11 cellular contexts compared by ENCODE assay signal in the genomic region with DNA sequence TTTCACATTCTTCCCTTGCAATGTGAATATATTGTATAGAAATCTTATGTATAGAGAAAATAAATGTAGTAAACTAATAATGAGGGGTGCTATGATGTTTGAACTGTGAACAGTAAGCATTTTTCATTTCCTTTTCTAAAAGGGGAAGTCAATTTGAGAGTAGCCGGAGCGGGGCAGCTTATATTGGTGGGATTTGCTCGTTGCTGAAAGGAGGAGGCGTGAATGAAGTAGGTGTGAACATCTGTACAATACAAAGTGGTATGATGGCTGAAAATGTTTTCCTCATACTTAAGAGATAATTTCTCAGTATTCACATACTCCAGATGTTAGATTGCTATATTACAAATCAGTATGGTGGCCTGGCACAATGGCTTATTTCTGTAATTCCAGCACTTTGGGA.
DNase-seq lines count a peak whose midpoint lies in the region; ATAC-seq, FAIRE-seq and TF ChIP-seq lines count a peak whose summit lies in the region.
"Had no signal": no experiment of that assay in that cellular context is flagged by ENCODE, and none has a peak within 500 bp of the region (broad histone marks: within the 10 kb centered on the region; RNA-seq: fewer than 3 reads in every experiment).

No MANE protein-coding gene starts in this region.

- no peaks in the 10 kb centered on the region for H3K27me3 Mint-ChIP-seq in stimulated activated naive B cell treated with anti-CD40 and anti-IgM and Interleukin-4, amounts not matched to agents 10 μg/mL and 1 μg/mL and 100 μg/mL, for 72 hours

- TF ChIP-seq CTCF in body of pancreas (IDR thresholded peaks at IDR 0.05), result no peak

- H3K9me3 ChIP-seq in body of pancreas, result no peaks in the 10 kb centered on the region

- H3K4me3 ChIP-seq in body of pancreas, result no peak overlapping the region

- intact Hi-C loops in body of pancreas (cut with DNase I), result no loop called here

- TF ChIP-seq POLR2A in body of pancreas (IDR thresholded peaks at IDR 0.05) (no peak), H54 (IDR thresholded peaks at IDR 0.05; ENCODE audit: low read depth, low read length) (no peak)

- H3K9me3 Mint-ChIP-seq in stimulated activated naive B cell treated with anti-CD40 and anti-IgM and Interleukin-4, amounts not matched to agents 10 μg/mL and 1 μg/mL and 100 μg/mL, for 72 hours, result peaks cover 0 to 1% of the 10 kb centered on the region in 2 donors

- no peaks in the 10 kb centered on the region for H3K27me3 ChIP-seq in body of pancreas

- peaks cover 5 to 8% of the 10 kb centered on the region in 2 donors for H3K4me1 Mint-ChIP-seq in stimulated activated naive B cell treated with anti-CD40 and anti-IgM and Interleukin-4, amounts not matched to agents 10 μg/mL and 1 μg/mL and 100 μg/mL, for 72 hours

- ATAC-seq in HG02759 (IDR thresholded peaks at IDR 0.05; ENCODE audit: unreplicated experiment) (peak; percentile 75), HG03521 (IDR thresholded peaks at IDR 0.05; ENCODE audit: unreplicated experiment) (peak; percentile 50), body of pancreas (no peak)
- peak; percentile 77 to 86 for ATAC-seq in stimulated activated naive B cell treated with anti-CD40 and anti-IgM and Interleukin-4, amounts not matched to agents 10 μg/mL and 1 μg/mL and 100 μg/mL, for 72 hours (replicated peaks)

- no peaks in the 10 kb centered on the region for H3K36me3 ChIP-seq in body of pancreas (replicated peaks in 1 of 2; ENCODE audit: insufficient read depth in 1 of 2, low read depth in 2 of 2)

- FAIRE-seq in GM19239 (lab: Jason Lieb, UNC), result peak; percentile 54
- FAIRE-seq in H54 (lab: Jason Lieb, UNC), result no peak
- FAIRE-seq: keratinocyte had no signal

- DNase-seq in GM19239 (ENCODE audit: insufficient read length, low spot score) (peak; percentile 1), body of pancreas (no peak), H54 (ENCODE audit: insufficient read length, low spot score) (no peak), hippocampal formation (lab: John Stamatoyannopoulos, UW) (no peak)
- no peak for DNase-seq in stimulated activated naive B cell treated with anti-CD40 and anti-IgM and Interleukin-4, amounts not matched to agents 10 μg/mL and 1 μg/mL and 100 μg/mL, for 72 hours
- DNase-seq: Calu3, NCI-H2171 had no signal

- no peak overlapping the region for H3K27ac ChIP-seq in body of pancreas
- H3K27ac ChIP-seq: RWPE1 had no signal

- no peaks in the 10 kb centered on the region for H3K36me3 Mint-ChIP-seq in stimulated activated naive B cell treated with anti-CD40 and anti-IgM and Interleukin-4, amounts not matched to agents 10 μg/mL and 1 μg/mL and 100 μg/mL, for 72 hours

- WGBS in body of pancreas, 2 donors, result 80 to 94% methylated on average over 4 of the region's 4 CpGs

- no peak overlapping the region for H3K4me3 Mint-ChIP-seq in stimulated activated naive B cell treated with anti-CD40 and anti-IgM and Interleukin-4, amounts not matched to agents 10 μg/mL and 1 μg/mL and 100 μg/mL, for 72 hours

- H3K27ac Mint-ChIP-seq in stimulated activated naive B cell treated with anti-CD40 and anti-IgM and Interleukin-4, amounts not matched to agents 10 μg/mL and 1 μg/mL and 100 μg/mL, for 72 hours, result no peak overlapping the region

- peaks cover 7% of the 10 kb centered on the region for H3K4me1 ChIP-seq in body of pancreas
